ENCODE assay signal across 7 cellular contexts in genomic region chr9:93577045-93577939, GRCh38. TPM values are rescaled to one million over a fixed set of nuclear protein-coding genes. Genes with fewer than 3 reads are reported as not detected.
DNase-seq lines count a peak whose midpoint lies in the region; ATAC-seq and TF ChIP-seq lines count a peak whose summit lies in the region.

No MANE protein-coding gene starts in this region.

- H3K27ac ChIP-seq in naive thymus-derived CD4-positive, alpha-beta T cell (ENCODE audit: low read depth, low read length): peak overlapping the region; percentile 69

- TF ChIP-seq CTCF in GM12875 (IDR thresholded peaks at IDR 0.05; ENCODE audit: borderline replicate concordance, insufficient read depth, low read depth, low read length) (no peak), WI38 (IDR thresholded peaks at IDR 0.05; ENCODE audit: low read depth, low read length) (no peak)

- DNase-seq in erythroblast (lab: John Stamatoyannopoulos, UW) (peak; percentile 54 to 68), kidney glomerular epithelial cell (lab: John Stamatoyannopoulos, UW) (no peak), H4 (ENCODE audit: low spot score) (no peak)
- peak in 5 of 9 donors; percentile 22 to 49 (median 26) for DNase-seq in naive thymus-derived CD4-positive, alpha-beta T cell

- no peaks in the 10 kb centered on the region for H3K27me3 Mint-ChIP-seq in naive thymus-derived CD4-positive, alpha-beta T cell

- H3K4me3 ChIP-seq in GM12875 (ENCODE audit: low read depth, low read length): peak overlapping the region; percentile 74
- peak overlapping the region; percentile 71 for H3K4me3 ChIP-seq in WI38 (ENCODE audit: low read depth, low read length)
- peak overlapping the region; percentile 59 for H3K4me3 ChIP-seq in naive thymus-derived CD4-positive, alpha-beta T cell (ENCODE audit: low read length)

- H3K4me1 ChIP-seq in naive thymus-derived CD4-positive, alpha-beta T cell (ENCODE audit: control insufficient read depth in 2 of 2, insufficient read depth in 2 of 2, low read length in 2 of 2): peaks cover 15 to 32% of the 10 kb centered on the region in 2 donors

- no peaks in the 10 kb centered on the region for H3K36me3 ChIP-seq in naive thymus-derived CD4-positive, alpha-beta T cell (ENCODE audit: control insufficient read depth in 2 of 3, insufficient read depth in 3 of 3, low read length in 3 of 3)

- CTCF ChIA-PET in naive thymus-derived CD4-positive, alpha-beta T cell (lab: Charles Lee): interaction anchor here (0.5 kb wide), 1 partner anchor 255 kb away, joined by 3 read pairs; no protein-coding TSS in a partner anchor

- H3K27me3 ChIP-seq in naive thymus-derived CD4-positive, alpha-beta T cell (ENCODE audit: control insufficient read depth in 2 of 2, insufficient read depth in 2 of 2, low read length in 2 of 2): no peaks in the 10 kb centered on the region

- H3K9me3 Mint-ChIP-seq in naive thymus-derived CD4-positive, alpha-beta T cell: no peaks in the 10 kb centered on the region

- peak; percentile 21 for TF ChIP-seq POLR2A in erythroblast (IDR thresholded peaks at IDR 0.05; ENCODE audit: low read length)

- peak overlapping the region; percentile 80 to 91 (median 86) for H3K4me3 Mint-ChIP-seq in naive thymus-derived CD4-positive, alpha-beta T cell

- H3K4me1 Mint-ChIP-seq in naive thymus-derived CD4-positive, alpha-beta T cell: peaks cover 41 to 69% (median 53%) of the 10 kb centered on the region in 7 donors

- peak; percentile 32 for ATAC-seq in HG02852 (IDR thresholded peaks at IDR 0.05; ENCODE audit: unreplicated experiment)
- no peak for ATAC-seq in naive thymus-derived CD4-positive, alpha-beta T cell

- peaks cover 0 to 5% (median 0%) of the 10 kb centered on the region in 5 donors for H3K36me3 Mint-ChIP-seq in naive thymus-derived CD4-positive, alpha-beta T cell

- peak overlapping the region; percentile 81 to 95 (median 83) for H3K27ac Mint-ChIP-seq in naive thymus-derived CD4-positive, alpha-beta T cell

- no peaks in the 10 kb centered on the region for H3K9me3 ChIP-seq in naive thymus-derived CD4-positive, alpha-beta T cell (ENCODE audit: control insufficient read depth in 2 of 3, low read length in 3 of 3)

- POLR2A ChIA-PET in naive thymus-derived CD4-positive, alpha-beta T cell (lab: Charles Lee): interaction anchor here (1.0 to 1.3 kb wide), 3 partner anchors 11 to 434 kb away, joined by 3 to 9 read pairs (median 3); no protein-coding TSS in a partner anchor

- intact Hi-C loops in naive thymus-derived CD4-positive, alpha-beta T cell (cut with micrococcal nuclease): loop anchor here in 1 of 2 donors (10.0 kb wide), 1 partner anchor 458 kb away; no protein-coding TSS in a partner anchor

RNA-seq across cellular contexts. Expression of gene PHF2, which starts 0.9 kb away (rescaled TPM):
- 10 to 100 TPM; 23.2 to 39.3 (median 29.6) TPM for total RNA-seq in naive thymus-derived CD4-positive, alpha-beta T cell
- 1 to 10 TPM; 1.0 to 3.5 TPM for polyA plus RNA-seq in naive thymus-derived CD4-positive, alpha-beta T cell
- 5.8 and 8.2 TPM in 2 replicates for total RNA-seq in H4 (2014; rRNA removed; shearing (Covaris generic))

Comparison
In these comparisons a context has a peak if more than half of its experiments do, and no peak if none do; other contexts are left out.
1. DNase-seq: peak in erythroblast (2 of 2) and naive thymus-derived CD4-positive, alpha-beta T cell (5 of 9); none in kidney glomerular epithelial cell (single experiment) and H4 (single experiment).
2. Peak in every context shown above with its lines, with median percentiles within 50 percentile points of each other: H3K4me3 ChIP-seq.